13 cellular contexts compared by ENCODE assay signal in the genomic region with DNA sequence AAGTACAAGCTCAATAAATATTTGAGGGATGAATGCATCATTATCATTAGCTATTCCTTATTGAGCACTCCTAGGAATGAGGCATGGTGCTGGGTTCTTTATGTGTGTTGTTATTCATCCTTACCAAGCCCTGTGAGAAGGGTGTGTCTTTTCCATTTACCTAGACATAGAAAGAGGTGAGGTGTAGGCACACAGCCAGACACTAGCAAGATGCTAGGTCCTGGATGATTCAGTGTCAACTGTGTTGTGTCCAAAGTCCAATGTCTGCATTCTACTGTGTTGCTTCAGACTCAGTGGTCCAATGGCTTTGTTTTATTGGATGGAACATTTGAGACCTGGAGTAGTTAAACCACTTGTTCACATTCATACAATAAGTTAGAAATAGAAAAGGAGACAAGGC.
A peak's percentile ranks its signal among the peaks of the same experiment; 100 is the strongest.
DNase-seq lines count a peak whose midpoint lies in the region; ATAC-seq, FAIRE-seq and TF ChIP-seq lines count a peak whose summit lies in the region.
"Had no signal": no experiment of that assay in that cellular context is flagged by ENCODE, and none has a peak within 500 bp of the region (broad histone marks: within the 10 kb centered on the region; RNA-seq: fewer than 3 reads in every experiment).

No MANE protein-coding gene starts in this region.

- peaks cover 0 to 2% of the 10 kb centered on the region in 2 experiments; a peak in 4 of 5 replicates for H3K36me3 ChIP-seq in HepG2 (replicated peaks in 1 of 2; ENCODE audit: control insufficient read depth in 1 of 2, insufficient read depth in 2 of 2, low read length in 2 of 2)
- no peaks in the 10 kb centered on the region for H3K36me3 ChIP-seq in small intestine (ENCODE audit: control insufficient read depth in 2 of 2, insufficient read depth in 2 of 2, low read length in 2 of 2)
- no peaks in the 10 kb centered on the region for H3K36me3 ChIP-seq in gastroesophageal sphincter
- H3K36me3 ChIP-seq in SJCRH30 = no peaks in the 10 kb centered on the region

- no peak for TF ChIP-seq RAD21 in HepG2 (CRISPR knock-in tag; IDR thresholded peaks at IDR 0.05)

- peak in 1 of 2 experiments; percentile 52; a peak in 1 of 4 replicates for TF ChIP-seq EP300 in HepG2 (IDR thresholded peaks at IDR 0.05; ENCODE audit: low read depth in 2 of 2, low read length in 2 of 2)
- no peak for TF ChIP-seq EP300 in HepG2 (CRISPR knock-in tag; IDR thresholded peaks at IDR 0.05; ENCODE audit: borderline replicate concordance)
- no peak for TF ChIP-seq EP300 in gastroesophageal sphincter (IDR thresholded peaks at IDR 0.05)

- peak; percentile 44 for DNase-seq in LoVo (ENCODE audit: low spot score)
- peak; percentile 74 for DNase-seq in epithelial cell of esophagus (ENCODE audit: low read depth)
- DNase-seq in HepG2 (ENCODE audit: low spot score) = peak; percentile 78
- DNase-seq in small intestine = peak; percentile 81
- no peak for DNase-seq in RPMI8226
- no peak for DNase-seq in DMS114 treated with DMSO at 0.1 percent for 48 hours (lab: John Stamatoyannopoulos, UW; ENCODE audit: unreplicated experiment)
- DNase-seq in SJCRH30 = no peak

- CTCF ChIA-PET in HepG2 (lab: Yijun Ruan, JAX; ENCODE audit: low intra/inter-chr PET ratio, low total read pairs) = no interaction called here

- H3K4me3 ChIP-seq in epithelial cell of esophagus (ENCODE audit: low read length) (no peak overlapping the region), HepG2 (replicated peaks in 1 of 3; ENCODE audit: insufficient read depth in 1 of 3, low read depth in 2 of 3, low read length in 3 of 3) (no peak overlapping the region), small intestine (ENCODE audit: low read depth in 1 of 2, low read length in 2 of 2) (no peak overlapping the region), gastroesophageal sphincter (no peak overlapping the region), SJCRH30 (no peak overlapping the region)
- H3K4me3 ChIP-seq: GM23338, PC-9 had no signal

- H3K9ac ChIP-seq in HepG2 (ENCODE audit: insufficient read depth, low read depth, low read length) = no peak overlapping the region
- H3K9ac ChIP-seq: KMS-11 had no signal

- H2AFZ ChIP-seq in HepG2 (ENCODE audit: low read length) = no peak overlapping the region
- H2AFZ ChIP-seq: GM23338, PC-9 had no signal

- POLR2A ChIA-PET in HepG2 (lab: Yijun Ruan, JAX) = interaction anchor here (1.2 to 9.5 kb wide), 7 partner anchors 11 to 635 kb away, joined by 3 to 145 read pairs (median 5); a partner anchor contains a TSS

- peak overlapping the region; percentile 41 for H3K27ac ChIP-seq in HepG2 (ENCODE audit: extremely low read length, insufficient read depth, low read length)
- H3K27ac ChIP-seq in small intestine (ENCODE audit: low read depth in 1 of 2, low read length in 1 of 2) = peak overlapping the region in 1 of 2 donors; percentile 62
- peak overlapping the region in 2 of 4 donors; percentile 68 to 74 for H3K27ac ChIP-seq in gastroesophageal sphincter
- no peak overlapping the region for H3K27ac ChIP-seq in SJCRH30
- H3K27ac ChIP-seq: KMS-11, PC-9 had no signal

- in situ Hi-C loops in HepG2 (cut with HindIII; ENCODE audit: extremely low pct_ligation_motif_present, low pct_unique_long_range_greater_than_20kb) = loop anchor here (10.0 kb wide), 2 partner anchors 262 to 642 kb away; no protein-coding TSS in a partner anchor

- TF ChIP-seq CTCF in epithelial cell of esophagus (IDR thresholded peaks at IDR 0.05; ENCODE audit: insufficient read depth, low read depth, low read length, missing control alignments) (no peak), HepG2 (CRISPR knock-in tag; IDR thresholded peaks at IDR 0.05) (no peak), gastroesophageal sphincter (IDR thresholded peaks at IDR 0.05) (no peak)

- TF ChIP-seq POLR2A in HepG2 (IDR thresholded peaks at IDR 0.05; ENCODE audit: insufficient read depth in 1 of 2, low read depth in 2 of 2, low read length in 2 of 2) = no peak
- TF ChIP-seq POLR2A in gastroesophageal sphincter (IDR thresholded peaks at IDR 0.05) = no peak

- ATAC-seq in HepG2 (no peak), gastroesophageal sphincter (no peak)

- BruUV-seq in HepG2 (replicated peaks; lab: Mats Ljungman, UMichigan) = no TSS peak

- no peaks in the 10 kb centered on the region for H4K20me1 ChIP-seq in HepG2 (ENCODE audit: insufficient read depth, low read length)

- H3K9me3 ChIP-seq in HepG2 (ENCODE audit: low read length) (peaks cover 28% of the 10 kb centered on the region), small intestine (ENCODE audit: control insufficient read depth, low read depth) (no peaks in the 10 kb centered on the region), gastroesophageal sphincter (peaks cover 0 to 12% (median 0%) of the 10 kb centered on the region in 3 donors), SJCRH30 (replicated peaks) (no peaks in the 10 kb centered on the region; the same call in 1 of the 2 replicates)

- H3K4me1 ChIP-seq in HepG2 (ENCODE audit: insufficient read depth, low read length) (peaks cover 51% of the 10 kb centered on the region), small intestine (ENCODE audit: control insufficient read depth in 2 of 2, insufficient read depth in 1 of 2, low read depth in 1 of 2, low read length in 1 of 2) (peaks cover 0 to 8% of the 10 kb centered on the region in 2 donors), gastroesophageal sphincter (peaks cover 0 to 44% (median 10%) of the 10 kb centered on the region in 3 donors), SJCRH30 (no peaks in the 10 kb centered on the region)

- H3K79me2 ChIP-seq in HepG2 (ENCODE audit: insufficient read depth, low read length) = peaks cover 15% of the 10 kb centered on the region

- intact Hi-C loops in HepG2 (cut with micrococcal nuclease; ENCODE audit: unreplicated experiment) = loop anchor here (2.0 to 5.0 kb wide), 2 partner anchors 125 to 636 kb away; a partner anchor contains a TSS

- FAIRE-seq in HepG2 (lab: Jason Lieb, UNC) = peak; percentile 58
- no peak for FAIRE-seq in small intestine (lab: Jason Lieb, UNC)
- FAIRE-seq: G401.6, GM12892 had no signal

- H3K27me3 ChIP-seq in HepG2 (ENCODE audit: control insufficient read depth in 1 of 2, insufficient read depth in 2 of 2, low read length in 2 of 2) (no peaks in the 10 kb centered on the region; a peak in 1 of 5 replicates), small intestine (ENCODE audit: control insufficient read depth in 2 of 2, insufficient read depth in 2 of 2, low read length in 2 of 2) (no peaks in the 10 kb centered on the region), gastroesophageal sphincter (no peaks in the 10 kb centered on the region), SJCRH30 (no peaks in the 10 kb centered on the region)

- 0 out of 2 replicates have a peak overlapping the region, but pooled peaks have one; percentile 19 for H3K4me2 ChIP-seq in HepG2 (ENCODE audit: low read depth, low read length)
- H3K4me2 ChIP-seq: GM23338, KMS-11, PC-9 had no signal

TF ChIP-seq in HepG2, 621 proteins besides CTCF, POLR2A, EP300 and RAD21 (continues in another document):
- TF ChIP-seq MED1 (CRISPR knock-in tag; IDR thresholded peaks at IDR 0.05) (0 out of 2 replicates have a peak, but pooled peaks have one; percentile 35), ARNT2 (CRISPR knock-in tag; IDR thresholded peaks at IDR 0.05; ENCODE audit: low read depth) (no peak), PAF1 (CRISPR knock-in tag; IDR thresholded peaks at IDR 0.05) (no peak), SOX5 (CRISPR knock-in tag; IDR thresholded peaks at IDR 0.05; ENCODE audit: borderline replicate concordance) (peak; percentile 61; the same call in 1 of the 2 replicates), FOXK1 (CRISPR knock-in tag; IDR thresholded peaks at IDR 0.05; ENCODE audit: borderline replicate concordance, low read depth) (0 out of 2 replicates have a peak, but pooled peaks have one; percentile 22), NFE2L1 (CRISPR knock-in tag; IDR thresholded peaks at IDR 0.05; ENCODE audit: borderline replicate concordance) (no peak), KDM5A (IDR thresholded peaks at IDR 0.05; ENCODE audit: borderline replicate concordance, low read length) (no peak), YEATS4 (CRISPR knock-in tag; IDR thresholded peaks at IDR 0.05; ENCODE audit: borderline replicate concordance) (no peak), ZNF773 (CRISPR knock-in tag; IDR thresholded peaks at IDR 0.05; ENCODE audit: borderline replicate concordance) (no peak), ZNF552 (CRISPR knock-in tag; IDR thresholded peaks at IDR 0.05; ENCODE audit: borderline replicate concordance) (no peak), ZNF260 (CRISPR knock-in tag; IDR thresholded peaks at IDR 0.05; ENCODE audit: borderline replicate concordance, low read depth) (no peak), GPN1 (CRISPR knock-in tag; IDR thresholded peaks at IDR 0.05; ENCODE audit: borderline replicate concordance) (no peak), SATB2 (CRISPR knock-in tag; IDR thresholded peaks at IDR 0.05) (no peak), ZIK1 (CRISPR knock-in tag; IDR thresholded peaks at IDR 0.05; ENCODE audit: borderline replicate concordance, low read depth) (no peak), SP2 (CRISPR knock-in tag; IDR thresholded peaks at IDR 0.05) (no peak), ATF1 (CRISPR knock-in tag; IDR thresholded peaks at IDR 0.05) (no peak), ZFP90 (CRISPR knock-in tag; IDR thresholded peaks at IDR 0.05; ENCODE audit: borderline replicate concordance) (no peak), CEBPG (CRISPR knock-in tag; IDR thresholded peaks at IDR 0.05) (peak; percentile 62; the same call in 1 of the 2 replicates), SOX13 (IDR thresholded peaks at IDR 0.05) (no peak), SOX13 (CRISPR knock-in tag; conservative IDR thresholded peaks at IDR 0.05 in 1 of 2, IDR thresholded peaks at IDR 0.05 in 1 of 2) (peak in 1 of 2 experiments; percentile 71; a peak in 1 of 4 replicates)
- TF ChIP-seq, protein P1, sequence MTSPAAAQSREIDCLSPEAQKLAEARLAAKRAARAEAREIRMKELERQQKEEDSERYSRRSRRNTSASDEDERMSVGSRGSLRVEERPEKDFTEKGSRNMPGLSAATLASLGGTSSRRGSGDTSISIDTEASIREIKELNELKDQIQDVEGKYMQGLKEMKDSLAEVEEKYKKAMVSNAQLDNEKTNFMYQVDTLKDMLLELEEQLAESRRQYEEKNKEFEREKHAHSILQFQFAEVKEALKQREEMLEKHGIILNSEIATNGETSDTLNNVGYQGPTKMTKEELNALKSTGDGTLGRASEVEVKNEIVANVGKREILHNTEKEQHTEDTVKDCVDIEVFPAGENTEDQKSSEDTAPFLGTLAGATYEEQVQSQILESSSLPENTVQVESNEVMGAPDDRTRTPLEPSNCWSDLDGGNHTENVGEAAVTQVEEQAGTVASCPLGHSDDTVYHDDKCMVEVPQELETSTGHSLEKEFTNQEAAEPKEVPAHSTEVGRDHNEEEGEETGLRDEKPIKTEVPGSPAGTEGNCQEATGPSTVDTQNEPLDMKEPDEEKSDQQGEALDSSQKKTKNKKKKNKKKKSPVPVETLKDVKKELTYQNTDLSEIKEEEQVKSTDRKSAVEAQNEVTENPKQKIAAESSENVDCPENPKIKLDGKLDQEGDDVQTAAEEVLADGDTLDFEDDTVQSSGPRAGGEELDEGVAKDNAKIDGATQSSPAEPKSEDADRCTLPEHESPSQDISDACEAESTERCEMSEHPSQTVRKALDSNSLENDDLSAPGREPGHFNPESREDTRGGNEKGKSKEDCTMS (CRISPR knock-in tag; conservative IDR thresholded peaks at IDR 0.05) = no peak

Comparison
In these comparisons a context has a peak if more than half of its experiments do, and no peak if none do; other contexts are left out.
1. DNase-seq: peak in LoVo (single experiment), epithelial cell of esophagus (single experiment), HepG2 (single experiment) and small intestine (single experiment); none in RPMI8226 (single experiment), DMS114 treated with DMSO at 0.1 percent for 48 hours (single experiment) and SJCRH30 (0 of 2).